ENCODE assay signal across 10 cellular contexts in genomic region chr10:82969405-82969804, GRCh38.
DNase-seq lines count a peak whose midpoint lies in the region; ATAC-seq and TF ChIP-seq lines count a peak whose summit lies in the region.
"Had no signal": no experiment of that assay in that cellular context is flagged by ENCODE, and none has a peak within 500 bp of the region (broad histone marks: within the 10 kb centered on the region; RNA-seq: fewer than 3 reads in every experiment).

No MANE protein-coding gene starts in this region.

- no peaks in the 10 kb centered on the region for H3K9me3 ChIP-seq in AG04450 (ENCODE audit: control insufficient read depth, insufficient read depth, low read length)
- H3K9me3 ChIP-seq in hepatocyte (ENCODE audit: low read depth), result no peaks in the 10 kb centered on the region
- H3K9me3 ChIP-seq in effector memory CD4-positive, alpha-beta T cell (ENCODE audit: control insufficient read depth, low read length), result no peaks in the 10 kb centered on the region

- H3K9me2 ChIP-seq in hepatocyte (replicated peaks; ENCODE audit: insufficient read depth), result no peaks in the 10 kb centered on the region

- no peaks in the 10 kb centered on the region for H3K4me1 ChIP-seq in hepatocyte (ENCODE audit: insufficient read depth)
- no peaks in the 10 kb centered on the region for H3K4me1 ChIP-seq in effector memory CD4-positive, alpha-beta T cell (ENCODE audit: control insufficient read depth, insufficient read depth, low read length, poor library complexity, severe bottlenecking)

- TF ChIP-seq CTCF in AG04450 (IDR thresholded peaks at IDR 0.05; ENCODE audit: low read depth, low read length) (peak; percentile 33), GM13977 (IDR thresholded peaks at IDR 0.05; ENCODE audit: extremely low read depth, insufficient read depth, missing control alignments) (peak; percentile 42), hepatocyte (IDR thresholded peaks at IDR 0.05; ENCODE audit: poor library complexity) (peak; percentile 52)

- in situ Hi-C loops in GM13977 (cut with MboI; ENCODE audit: low pct_unique_long_range_greater_than_20kb, low sequenced_read_pairs, unreplicated experiment), result no loop called here

- no peaks in the 10 kb centered on the region for H3K36me3 ChIP-seq in hepatocyte (replicated peaks; ENCODE audit: insufficient read depth, low read depth)
- H3K36me3 ChIP-seq in effector memory CD4-positive, alpha-beta T cell (ENCODE audit: control insufficient read depth, insufficient read depth, low read length), result no peaks in the 10 kb centered on the region

- H3K27ac ChIP-seq in AG04450 (ENCODE audit: low read depth, low read length) (no peak overlapping the region), hepatocyte (no peak overlapping the region)
- H3K27ac ChIP-seq in effector memory CD4-positive, alpha-beta T cell (ENCODE audit: insufficient read depth, low read length, poor library complexity, severe bottlenecking), result no peak overlapping the region

- no peak overlapping the region for H3K4me2 ChIP-seq in hepatocyte

- H3K27me3 ChIP-seq in AG04450 (ENCODE audit: control insufficient read depth, insufficient read depth, low read length) (no peaks in the 10 kb centered on the region), hepatocyte (no peaks in the 10 kb centered on the region)
- H3K27me3 ChIP-seq in effector memory CD4-positive, alpha-beta T cell (replicated peaks; ENCODE audit: control insufficient read depth, insufficient read depth, low read length, poor library complexity, severe bottlenecking), result no peaks in the 10 kb centered on the region

- no peak overlapping the region for H2AFZ ChIP-seq in hepatocyte

- DNase-seq in AG04450 (ENCODE audit: low read depth, low spot score) (no peak), GM13977 (ENCODE audit: low spot score) (peak; percentile 12), hepatocyte (ENCODE audit: low spot score) (peak; percentile 17), middle frontal gyrus (ENCODE audit: extremely low spot score, low spot score) (no peak), LoVo (ENCODE audit: low spot score) (no peak)
- DNase-seq in effector memory CD4-positive, alpha-beta T cell, result no peak
- DNase-seq: GDM1, NCI-H1930 had no signal

- ATAC-seq in SK-N-SH treated with all-trans-retinoic acid at 6 μM for 48 hours, result peak; percentile 53; the same call in 2 of the 3 replicates
- ATAC-seq in GM19455 (IDR thresholded peaks at IDR 0.05; ENCODE audit: unreplicated experiment), result no peak

- CTCF ChIA-PET in AG04450 (lab: Charles Lee), result interaction anchor here (0.6 to 1.7 kb wide), 4 partner anchors 10 to 173 kb away, joined by 3 to 5 read pairs (median 4); no protein-coding TSS in a partner anchor

- H3K4me3 ChIP-seq in AG04450 (ENCODE audit: low read depth, low read length), result no peak overlapping the region
- H3K4me3 ChIP-seq in hepatocyte, result no peak overlapping the region
- H3K4me3 ChIP-seq in effector memory CD4-positive, alpha-beta T cell (ENCODE audit: insufficient read depth, low read depth, low read length, poor library complexity, severe bottlenecking), result no peak overlapping the region

- POLR2A ChIA-PET in AG04450 (lab: Yijun Ruan, JAX), result no interaction called here

- no peaks in the 10 kb centered on the region for H3K79me2 ChIP-seq in hepatocyte

- WGBS in hepatocyte (ENCODE audit: low lambda C conversion rate, missing lambda C conversion rate), result 40% methylated on average over 1 of the region's 1 CpG

- no peaks in the 10 kb centered on the region for H4K20me1 ChIP-seq in hepatocyte (ENCODE audit: insufficient read depth, poor library complexity, severe bottlenecking)

TF ChIP-seq in SK-N-SH treated with all-trans-retinoic acid at 6 μM for 48 hours, 23 proteins besides CTCF, POLR2A, EP300 and RAD21:
- TF ChIP-seq TCF4 (CRISPR knock-in tag; IDR thresholded peaks at IDR 0.05; ENCODE audit: borderline replicate concordance), result no peak
- TF ChIP-seq CSDC2 (CRISPR knock-in tag; IDR thresholded peaks at IDR 0.05), result no peak
- no peak for TF ChIP-seq ZFP30 (CRISPR knock-in tag; IDR thresholded peaks at IDR 0.05)
- no peak for TF ChIP-seq ZFP3 (CRISPR knock-in tag; IDR thresholded peaks at IDR 0.05)
- no peak for TF ChIP-seq CREB5 (CRISPR knock-in tag; IDR thresholded peaks at IDR 0.05; ENCODE audit: low read depth)
- 0 out of 2 replicates have a peak, but pooled peaks have one; percentile 47 for TF ChIP-seq ZNF70 (CRISPR knock-in tag; IDR thresholded peaks at IDR 0.05)
- TF ChIP-seq GLIS3 (CRISPR knock-in tag; IDR thresholded peaks at IDR 0.05), result no peak
- no peak for TF ChIP-seq ESRRG (CRISPR knock-in tag; IDR thresholded peaks at IDR 0.05)

Comparison
In these comparisons a context has a peak if more than half of its experiments do, and no peak if none do; other contexts are left out.
1. DNase-seq: peak in GM13977 (single experiment) and hepatocyte (single experiment); none in AG04450 (single experiment), effector memory CD4-positive, alpha-beta T cell (0 of 3), middle frontal gyrus (single experiment) and LoVo (single experiment).
2. Peak in every context shown above with its lines, with median percentiles within 50 percentile points of each other: CTCF ChIP-seq.